17 cellular contexts compared by ENCODE assay signal in the genomic region with DNA sequence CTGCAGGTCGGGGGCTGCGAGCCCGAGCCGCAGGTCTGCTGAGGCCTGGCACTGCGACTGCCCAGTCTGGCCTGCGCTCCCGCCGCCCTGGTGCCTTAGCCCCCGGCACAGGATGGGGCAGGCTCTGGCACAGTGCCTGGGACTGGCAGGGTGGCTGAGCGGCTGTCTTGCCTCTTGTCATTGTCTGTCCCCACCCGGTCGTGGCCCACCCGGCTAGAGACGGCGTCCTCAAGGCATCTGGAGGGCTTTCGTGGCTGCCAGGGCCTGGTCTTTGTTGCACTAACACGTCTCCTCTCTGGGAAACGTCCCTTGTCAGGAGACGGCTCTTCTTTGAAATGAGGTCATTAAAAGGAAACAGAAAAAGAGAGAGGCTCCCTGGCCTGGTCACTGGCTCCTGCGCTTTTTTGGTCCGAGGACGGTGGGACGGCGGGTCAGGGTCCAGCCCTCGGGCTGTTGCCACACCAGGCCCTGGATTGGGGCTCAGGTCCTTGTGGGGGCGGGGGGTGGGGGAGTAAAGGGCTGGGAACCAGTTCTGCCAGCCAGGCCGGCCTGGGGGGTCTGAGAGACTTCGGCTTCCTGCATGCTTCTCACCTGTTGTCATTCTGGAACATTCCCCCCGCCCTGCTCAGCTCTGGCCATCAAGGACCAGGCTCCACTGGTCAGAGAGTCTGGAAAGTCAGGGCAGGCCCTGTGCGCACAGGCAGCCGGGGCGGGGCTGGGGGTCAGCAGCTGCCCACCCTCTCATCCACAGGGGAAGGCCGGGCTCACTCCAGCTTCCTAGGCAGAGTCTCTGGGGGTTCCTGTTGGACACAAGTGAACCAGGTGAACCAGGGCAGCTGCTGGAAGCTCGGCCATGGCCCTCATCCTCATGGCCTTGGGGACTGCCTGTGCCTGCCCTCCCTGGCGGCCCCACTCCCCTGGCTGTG. TPM values are rescaled to one million over a fixed set of nuclear protein-coding genes. Genes with fewer than 3 reads are reported as not detected.
"Had no signal": no experiment of that assay in that cellular context is flagged by ENCODE, and none has a peak within 500 bp of the region (broad histone marks: within the 10 kb centered on the region; RNA-seq: fewer than 3 reads in every experiment).

No MANE protein-coding gene starts in this region.

- H3K36me3 ChIP-seq: neural progenitor cell had no signal

- H3K4me3 ChIP-seq: heart right ventricle, left ventricle myocardium inferior, neural progenitor cell, skin epidermis, thyroid gland, vagina had no signal

- H3K9me3 ChIP-seq: heart right ventricle, left ventricle myocardium inferior, thyroid gland, vagina had no signal

- DNase-seq: activated CD4-positive, alpha-beta T cell treated with anti-CD3 and anti-CD28 coated beads for 36 hours; activated CD8-positive, alpha-beta memory T cell treated with anti-CD3 and anti-CD28 coated beads, Interleukin-2, amount 50 U/mL, for 4 hours; activated CD8-positive, alpha-beta T cell treated with anti-CD3 and anti-CD28 coated beads for 36 hours; activated gamma-delta T cell treated with Interleukin-2 at 50 U/mL for 16 hours; activated naive CD8-positive, alpha-beta T cell treated with anti-CD3 and anti-CD28 coated beads for 36 hours; activated T-cell treated with anti-CD3 and anti-CD28 coated beads, Interleukin-2, amount 50 U/mL, for 72 hours; brain microvascular endothelial cell; foreskin melanocyte; heart right ventricle; left ventricle myocardium inferior; thyroid gland had no signal

- H3K27ac ChIP-seq: brain microvascular endothelial cell, heart right ventricle, left ventricle myocardium inferior, neural progenitor cell, skin epidermis, thyroid gland, vagina, VCaP had no signal

- FAIRE-seq: keratinocyte had no signal

- H3K4me1 ChIP-seq: heart right ventricle, left ventricle myocardium inferior, neural progenitor cell, thyroid gland, vagina had no signal

- H3K27me3 ChIP-seq: brain microvascular endothelial cell, heart right ventricle, neural progenitor cell, thyroid gland, vagina had no signal

- ATAC-seq: activated CD4-positive, alpha-beta T cell treated with anti-CD3 and anti-CD28 coated beads for 36 hours; activated CD8-positive, alpha-beta T cell treated with anti-CD3 and anti-CD28 coated beads for 36 hours; activated T-cell treated with anti-CD3 and anti-CD28 coated beads, Interleukin-2, amount 50 U/mL, for 72 hours; stimulated activated effector memory CD8-positive, alpha-beta T cell treated with anti-CD3 and anti-CD28 coated beads, Interleukin-12 subunit alpha, Interleukin-12 subunit beta, amount 100 ng/mL, for 72 hours had no signal

- H2AFZ ChIP-seq: neural progenitor cell had no signal

- H3K9ac ChIP-seq: neural progenitor cell had no signal

- H3K4me2 ChIP-seq: neural progenitor cell had no signal

RNA-seq across cellular contexts. Expression of a gene that starts 53.6 kb away (rescaled TPM):
- total RNA-seq: activated CD4-positive, alpha-beta T cell treated with anti-CD3 and anti-CD28 coated beads for 36 hours; activated CD8-positive, alpha-beta T cell treated with anti-CD3 and anti-CD28 coated beads for 36 hours; activated naive CD8-positive, alpha-beta T cell treated with anti-CD3 and anti-CD28 coated beads for 36 hours; left ventricle myocardium inferior; thyroid gland; vagina had no signal
